In the genomic region with DNA sequence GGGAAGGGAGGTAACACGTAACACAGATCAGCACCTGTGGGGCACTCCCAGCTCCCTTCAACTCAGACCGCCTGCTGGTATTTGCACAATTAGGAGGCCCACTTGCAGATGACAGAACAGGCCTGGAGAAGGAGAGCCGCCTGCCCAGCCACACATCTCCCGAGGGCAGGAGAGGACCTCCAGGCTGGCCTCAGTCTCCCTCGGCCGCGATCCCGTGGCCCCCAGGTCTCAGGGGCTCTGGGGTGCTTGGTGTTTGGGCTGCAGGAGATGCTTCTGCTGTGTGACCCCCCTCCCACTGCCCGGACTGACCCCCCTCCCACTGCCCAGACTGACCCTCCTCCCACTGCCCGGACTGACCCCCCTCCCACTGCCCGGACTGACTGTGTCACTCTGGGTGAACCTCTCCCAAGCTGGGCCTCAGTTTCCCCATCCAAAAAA, we compare ENCODE assay signal across 22 cellular contexts.
"Had no signal": no experiment of that assay in that cellular context is flagged by ENCODE, and none has a peak within 500 bp of the region (broad histone marks: within the 10 kb centered on the region; RNA-seq: fewer than 3 reads in every experiment).

No MANE protein-coding gene starts in this region.

- H3K27me3 ChIP-seq: testis had no signal

- H3K36me3 ChIP-seq: right atrium auricular region, transverse colon had no signal

- H3K4me1 ChIP-seq: parathyroid adenoma, right atrium auricular region, testis, transverse colon had no signal

- DNase-seq: activated CD4-positive, alpha-beta memory T cell treated with anti-CD3 and anti-CD28 coated beads for 36 hours; activated CD4-positive, alpha-beta T cell treated with anti-CD3 and anti-CD28 coated beads, Interleukin-2, amount 10 ng/mL, durations not matched to agents 24 days and 14 days; activated CD4-positive, CD25-positive, alpha-beta regulatory T cell treated with anti-CD3 and anti-CD28 coated beads, Interleukin-2, amount 50 U/mL, for 72 hours; activated CD8-positive, alpha-beta memory T cell treated with anti-CD3 and anti-CD28 coated beads, Interleukin-2, amount 50 U/mL, for 4 hours; activated effector memory CD4-positive, alpha-beta T cell treated with anti-CD3 and anti-CD28 coated beads, Interleukin-2, amount 50 U/mL, for 16 hours; activated naive CD8-positive, alpha-beta T cell treated with anti-CD3 and anti-CD28 coated beads, Interleukin-2, amount 50 U/mL, for 24 hours; activated T-cell treated with anti-CD3 and anti-CD28 coated beads, Interleukin-2, amount 50 U/mL, for 1 hour; amygdala; caudate nucleus; endodermal cell; foreskin fibroblast; midbrain; occipital lobe; stimulated activated CD4-positive, alpha-beta T cell treated with anti-CD3 and anti-CD28 coated beads, Interleukin-4, amount 100 ng/mL, for 1 hour; stimulated activated naive CD8-positive, alpha-beta T cell treated with anti-CD3 and anti-CD28 coated beads, Interleukin-15, Interleukin-2, amounts not matched to agents 100 U/mL and 50 U/mL, for 24 hours; T-helper 17 cell; testis; transverse colon had no signal

- H3K4me3 ChIP-seq: right atrium auricular region, testis, transverse colon had no signal

- H2AFZ ChIP-seq: parathyroid adenoma had no signal

- H3K27ac ChIP-seq: parathyroid adenoma, right atrium auricular region, testis, transverse colon had no signal

- H3K79me2 ChIP-seq: parathyroid adenoma had no signal

- H3K9ac ChIP-seq: parathyroid adenoma had no signal

- H3K9me3 ChIP-seq: testis, transverse colon had no signal

- ATAC-seq: activated naive CD8-positive, alpha-beta T cell treated with anti-CD3 and anti-CD28 coated beads, Interleukin-2, amount 50 U/mL, for 24 hours; esophagus mucosa; naive thymus-derived CD8-positive, alpha-beta T cell; stimulated activated naive CD8-positive, alpha-beta T cell treated with anti-CD3 and anti-CD28 coated beads, Interleukin-15, Interleukin-2, amounts not matched to agents 100 U/mL and 50 U/mL, for 24 hours; T-helper 17 cell had no signal
